18 cellular contexts compared by ENCODE assay signal in the genomic region with DNA sequence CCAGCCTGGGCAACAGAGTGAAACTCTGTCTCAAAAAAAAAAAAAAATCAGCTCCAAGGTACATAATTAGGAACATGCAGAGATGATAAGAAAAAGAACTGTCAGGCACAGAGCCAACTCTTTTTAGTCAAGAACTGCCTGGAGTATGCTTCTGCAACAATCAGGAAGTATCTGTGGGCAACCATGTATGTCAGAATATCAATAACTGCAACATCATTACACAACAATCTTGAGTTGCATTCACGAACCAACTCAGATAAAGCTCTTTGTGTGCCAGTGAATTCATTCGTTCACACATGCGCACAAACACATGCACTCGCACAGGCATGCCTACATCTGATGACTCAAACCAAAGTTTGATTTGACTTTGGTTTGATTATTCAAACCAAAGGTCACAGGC. TPM values are rescaled to one million over a fixed set of nuclear protein-coding genes. Genes with fewer than 3 reads are reported as not detected.
DNase-seq lines count a peak whose midpoint lies in the region; ATAC-seq and TF ChIP-seq lines count a peak whose summit lies in the region.
"Had no signal": no experiment of that assay in that cellular context is flagged by ENCODE, and none has a peak within 500 bp of the region (broad histone marks: within the 10 kb centered on the region; RNA-seq: fewer than 3 reads in every experiment).

No MANE protein-coding gene starts in this region.

- DNase-seq in KBM-7 (peak; percentile 40), OCI-M1 (lab: John Stamatoyannopoulos, UW) (peak; percentile 77), epithelial cell of esophagus (ENCODE audit: low read depth) (peak; percentile 96), NCI-H2171 (lab: John Stamatoyannopoulos, UW) (no peak), activated T-cell treated with anti-CD3 and anti-CD28 coated beads for 4 hours (no peak)
- DNase-seq in naive thymus-derived CD4-positive, alpha-beta T cell: no peak
- DNase-seq: activated CD4-positive, alpha-beta memory T cell treated with anti-CD3 and anti-CD28 coated beads for 36 hours; amygdala; C1 segment of cervical spinal cord; colonic mucosa; DND-41; hippocampal formation; naive B cell; NCI-H187 treated with DMSO at 0.1 percent for 48 hours; NCI-H526 treated with DMSO at 0.1 percent for 48 hours; T1000 had no signal

- H3K9me3 ChIP-seq in naive thymus-derived CD4-positive, alpha-beta T cell (ENCODE audit: control insufficient read depth in 2 of 3, low read length in 3 of 3): no peaks in the 10 kb centered on the region
- H3K9me3 ChIP-seq: colonic mucosa had no signal

- no peak overlapping the region for H3K27ac Mint-ChIP-seq in naive thymus-derived CD4-positive, alpha-beta T cell
- H3K27ac Mint-ChIP-seq: activated CD4-positive, alpha-beta memory T cell treated with anti-CD3 and anti-CD28 coated beads for 36 hours; naive B cell had no signal

- in situ Hi-C loops in KBM-7 (cut with MboI; ENCODE audit: low pct_unique_long_range_greater_than_20kb, low sequenced_read_pairs): no loop called here

- peaks cover 0 to 2% (median 0%) of the 10 kb centered on the region in 7 donors for H3K4me1 Mint-ChIP-seq in naive thymus-derived CD4-positive, alpha-beta T cell

- intact Hi-C loops in naive thymus-derived CD4-positive, alpha-beta T cell (cut with micrococcal nuclease): no loop called here

- no peak overlapping the region for H3K4me3 ChIP-seq in epithelial cell of esophagus (ENCODE audit: low read length)
- H3K4me3 ChIP-seq in naive thymus-derived CD4-positive, alpha-beta T cell (ENCODE audit: low read length): no peak overlapping the region
- H3K4me3 ChIP-seq: colonic mucosa had no signal

- no peak overlapping the region for H3K4me3 Mint-ChIP-seq in naive thymus-derived CD4-positive, alpha-beta T cell
- H3K4me3 Mint-ChIP-seq: activated CD4-positive, alpha-beta memory T cell treated with anti-CD3 and anti-CD28 coated beads for 36 hours; naive B cell had no signal

- no peaks in the 10 kb centered on the region for H3K27me3 ChIP-seq in naive thymus-derived CD4-positive, alpha-beta T cell (ENCODE audit: control insufficient read depth in 2 of 2, insufficient read depth in 2 of 2, low read length in 2 of 2)
- H3K27me3 ChIP-seq: colonic mucosa had no signal

- H3K9me3 Mint-ChIP-seq in naive thymus-derived CD4-positive, alpha-beta T cell: peaks cover 0 to 5% (median 0%) of the 10 kb centered on the region in 11 donors

- peaks cover 0 to 3% (median 0%) of the 10 kb centered on the region in 5 donors for H3K27me3 Mint-ChIP-seq in naive thymus-derived CD4-positive, alpha-beta T cell
- H3K27me3 Mint-ChIP-seq: naive B cell had no signal

- H3K4me1 ChIP-seq in naive thymus-derived CD4-positive, alpha-beta T cell (ENCODE audit: control insufficient read depth in 2 of 2, insufficient read depth in 2 of 2, low read length in 2 of 2): no peaks in the 10 kb centered on the region
- H3K4me1 ChIP-seq: colonic mucosa had no signal

- CTCF ChIA-PET in naive thymus-derived CD4-positive, alpha-beta T cell (lab: Charles Lee): no interaction called here

- no peaks in the 10 kb centered on the region for H3K36me3 ChIP-seq in naive thymus-derived CD4-positive, alpha-beta T cell (ENCODE audit: control insufficient read depth in 2 of 3, insufficient read depth in 3 of 3, low read length in 3 of 3)
- H3K36me3 ChIP-seq: colonic mucosa had no signal

- no peak overlapping the region for H3K27ac ChIP-seq in naive thymus-derived CD4-positive, alpha-beta T cell (ENCODE audit: low read depth, low read length)
- H3K27ac ChIP-seq: colonic mucosa had no signal

- no peak for TF ChIP-seq CTCF in epithelial cell of esophagus (IDR thresholded peaks at IDR 0.05; ENCODE audit: insufficient read depth, low read depth, low read length, missing control alignments)

- POLR2A ChIA-PET in naive thymus-derived CD4-positive, alpha-beta T cell (lab: Charles Lee): no interaction called here

- no peaks in the 10 kb centered on the region for H3K36me3 Mint-ChIP-seq in naive thymus-derived CD4-positive, alpha-beta T cell

- ATAC-seq in naive thymus-derived CD4-positive, alpha-beta T cell: peak; percentile 48
- ATAC-seq in GM18907 (IDR thresholded peaks at IDR 0.05; ENCODE audit: unreplicated experiment): no peak
- ATAC-seq: HCT116 had no signal

RNA-seq across cellular contexts. Expression of a gene that starts 32.1 kb away (rescaled TPM):
- total RNA-seq in naive thymus-derived CD4-positive, alpha-beta T cell: 1 to 10 TPM in 3 of 5 experiments, under 1 TPM in 1, not detected in 1; 0.92 to 2.0 (median 1.4) TPM
- 1 to 10 TPM in 1 of 2 donors, not detected in 1; 1.8 TPM for polyA plus RNA-seq in naive thymus-derived CD4-positive, alpha-beta T cell

RNA-seq across cellular contexts. Expression of a gene that starts 45.0 kb away (rescaled TPM):
- 10 to 100 TPM; 50.3 to 92.2 (median 58.9) TPM for total RNA-seq in naive thymus-derived CD4-positive, alpha-beta T cell
- polyA plus RNA-seq in naive thymus-derived CD4-positive, alpha-beta T cell: 10 to 100 TPM; 28.6 to 43.8 TPM

Comparison
In these comparisons a context has a peak if more than half of its experiments do, and no peak if none do; other contexts are left out.
1. DNase-seq: peak in KBM-7 (single experiment), OCI-M1 (single experiment) and epithelial cell of esophagus (single experiment); none in naive thymus-derived CD4-positive, alpha-beta T cell (0 of 9), NCI-H2171 (single experiment) and activated T-cell treated with anti-CD3 and anti-CD28 coated beads for 4 hours (single experiment).